In the genomic region with DNA sequence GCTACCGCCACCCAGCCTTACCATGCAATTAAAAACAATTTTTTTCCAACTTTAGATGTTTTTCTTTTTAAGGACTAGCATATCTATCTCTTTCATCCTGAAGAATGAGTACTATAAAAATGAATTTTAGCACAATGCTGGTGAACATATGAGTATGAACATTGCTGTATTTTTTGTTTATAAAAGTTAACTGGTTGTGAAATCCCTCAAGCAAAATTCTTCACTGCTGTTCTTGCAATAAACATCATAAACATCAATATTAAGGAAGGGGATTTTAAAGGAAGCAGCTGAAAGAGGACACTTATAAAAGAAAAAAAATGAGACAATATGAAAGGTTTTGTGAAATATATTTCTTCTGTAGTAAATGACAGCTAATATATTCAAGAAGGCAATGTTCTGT, we compare ENCODE assay signal across 16 cellular contexts. TPM values are rescaled to one million over a fixed set of nuclear protein-coding genes. Genes with fewer than 3 reads are reported as not detected.
A peak's percentile ranks its signal among the peaks of the same experiment; 100 is the strongest.
DNase-seq lines count a peak whose midpoint lies in the region; ATAC-seq and TF ChIP-seq lines count a peak whose summit lies in the region.
"Had no signal": no experiment of that assay in that cellular context is flagged by ENCODE, and none has a peak within 500 bp of the region (broad histone marks: within the 10 kb centered on the region; RNA-seq: fewer than 3 reads in every experiment).

No MANE protein-coding gene starts in this region.

- peak overlapping the region; percentile 75 for H3K4me3 ChIP-seq in ACC112 (ENCODE audit: low read depth, low read length)
- peak overlapping the region; percentile 20 to 70 for H3K4me3 ChIP-seq in cardiac fibroblast (replicated peaks in 1 of 2; ENCODE audit: low read depth in 2 of 2, low read length in 2 of 2)
- peak overlapping the region in 1 of 2 donors; percentile 88 for H3K4me3 ChIP-seq in gastroesophageal sphincter
- peak overlapping the region; percentile 6 to 86 for H3K4me3 ChIP-seq in tibial artery
- H3K4me3 ChIP-seq: K562, PC-9 had no signal

- H3K27ac ChIP-seq in ACC112 (ENCODE audit: low read depth, low read length): no peak overlapping the region
- peak overlapping the region in 3 of 4 donors; percentile 29 to 41 (median 31) for H3K27ac ChIP-seq in gastroesophageal sphincter
- peak overlapping the region; percentile 34 to 98 for H3K27ac ChIP-seq in tibial artery
- H3K27ac ChIP-seq: PC-9 had no signal

- peaks cover 26% of the 10 kb centered on the region for H3K79me2 ChIP-seq in ACC112 (ENCODE audit: control insufficient read depth, insufficient read depth, low read length, unreplicated experiment)

- H3K9me3 ChIP-seq in gastroesophageal sphincter (no peaks in the 10 kb centered on the region), tibial artery (no peaks in the 10 kb centered on the region)

- no peak for ATAC-seq in gastroesophageal sphincter
- ATAC-seq: K562 had no signal

- no peak for TF ChIP-seq POLR2A in gastroesophageal sphincter (IDR thresholded peaks at IDR 0.05)

- no peak for TF ChIP-seq CTCF in cardiac fibroblast (IDR thresholded peaks at IDR 0.05; ENCODE audit: low read depth, low read length)
- TF ChIP-seq CTCF in gastroesophageal sphincter (IDR thresholded peaks at IDR 0.05): no peak
- no peak for TF ChIP-seq CTCF in tibial artery (IDR thresholded peaks at IDR 0.05)

- DNase-seq in cardiac fibroblast (ENCODE audit: low read depth in 2 of 2) (no peak), tibial artery (no peak), kidney tubule cell (ENCODE audit: low spot score) (no peak), superior temporal gyrus (ENCODE audit: extremely low spot score) (no peak), NCI-H82 treated with DMSO at 0.1 percent for 48 hours (lab: John Stamatoyannopoulos, UW; ENCODE audit: unreplicated experiment) (no peak), NCI-H1092 treated with DMSO at 0.1 percent for 48 hours (lab: John Stamatoyannopoulos, UW) (no peak)
- DNase-seq: COR-L47, DMS153, NCI-H1436, NCI-H2029 treated with DMSO at 0.1 percent for 48 hours, NCI-H510A, NCI-H774, PC-9 had no signal

- whole genome bisulfite sequencing in gastroesophageal sphincter (ENCODE audit: low coverage in 1 of 2), 2 donors: 75 to 100% methylated on average over 1 of the region's 1 CpG

- intact Hi-C loops in tibial artery (cut with DNase I; ENCODE audit: low total_unique reads): no loop called here

- H3K4me1 ChIP-seq in ACC112 (ENCODE audit: control insufficient read depth, insufficient read depth, low read length, unreplicated experiment): peaks cover 36% of the 10 kb centered on the region
- peaks cover 2 to 49% (median 8%) of the 10 kb centered on the region in 3 donors for H3K4me1 ChIP-seq in gastroesophageal sphincter
- peaks cover 0 to 48% (median 2%) of the 10 kb centered on the region in 4 donors for H3K4me1 ChIP-seq in tibial artery

- no peak for TF ChIP-seq EP300 in gastroesophageal sphincter (IDR thresholded peaks at IDR 0.05)

- no peak overlapping the region for H2AFZ ChIP-seq in ACC112 (ENCODE audit: low read length, unreplicated experiment)
- H2AFZ ChIP-seq: PC-9 had no signal

- H3K27me3 ChIP-seq in ACC112 (ENCODE audit: insufficient read depth, low read length): no peaks in the 10 kb centered on the region
- H3K27me3 ChIP-seq in gastroesophageal sphincter: no peaks in the 10 kb centered on the region
- no peaks in the 10 kb centered on the region for H3K27me3 ChIP-seq in tibial artery

- peaks cover 7% of the 10 kb centered on the region for H3K36me3 ChIP-seq in ACC112 (ENCODE audit: insufficient read depth, low read length)
- H3K36me3 ChIP-seq in gastroesophageal sphincter: no peaks in the 10 kb centered on the region
- H3K36me3 ChIP-seq in tibial artery: no peaks in the 10 kb centered on the region

RNA-seq across cellular contexts. Expression of gene PLSCR4, which starts 3.0 kb away (rescaled TPM):
- total RNA-seq in gastroesophageal sphincter: 10 to 100 TPM; 42.0 to 83.3 (median 61.5) TPM
